8 cellular contexts compared by ENCODE assay signal in genomic region chr10:58514102-58514472, GRCh38. TPM values are rescaled to one million over a fixed set of nuclear protein-coding genes. Genes with fewer than 3 reads are reported as not detected.
A peak's percentile ranks its signal among the peaks of the same experiment; 100 is the strongest.
DNase-seq lines count a peak whose midpoint lies in the region; ATAC-seq and TF ChIP-seq lines count a peak whose summit lies in the region.

No MANE protein-coding gene starts in this region.

- peak overlapping the region; percentile 91 for H3K4me3 ChIP-seq in fibroblast of the aortic adventitia (ENCODE audit: low read depth, low read length)
- peak overlapping the region; percentile 86 for H3K4me3 ChIP-seq in rectal smooth muscle tissue (ENCODE audit: low read length)

- CTCF ChIA-PET in Calu3 (lab: Charles Lee) (interaction anchor here (1.0 to 3.8 kb wide), 5 partner anchors 11 to 100 kb away, joined by 3 to 17 read pairs (median 3); no protein-coding TSS in a partner anchor), T-cell (lab: Charles Lee) (interaction anchor here in 1 of 2 donors (0.6 kb wide), 1 partner anchor 210 kb away, joined by 6 read pairs; no protein-coding TSS in a partner anchor)

- POLR2A ChIA-PET in T-cell (lab: Charles Lee): interaction anchor here (0.5 kb wide), 2 partner anchors 29 to 129 kb away, joined by 3 to 7 read pairs; partner anchors contain the start of gene TFAM (in 1 of the 2)

- peak overlapping the region; percentile 6 for H3K27ac ChIP-seq in rectal smooth muscle tissue (ENCODE audit: low read depth, low read length)
- no peak overlapping the region for H3K27ac ChIP-seq in foreskin keratinocyte

- TSS peak; percentile 37 for BruUV-seq in Calu3 (replicated peaks; lab: Mats Ljungman, UMichigan)

- H3K27ac Mint-ChIP-seq in Calu3 (ENCODE audit: unreplicated experiment) (peak overlapping the region; percentile 76), T-cell (no peak overlapping the region)

- H3K9ac ChIP-seq in rectal smooth muscle tissue (ENCODE audit: low read length): no peak overlapping the region

- DNase-seq in Calu3 (no peak), T-cell (no peak), fibroblast of the aortic adventitia (ENCODE audit: low read depth) (no peak), NCI-H1092 (lab: John Stamatoyannopoulos, UW) (no peak), MV-4-11 (lab: John Stamatoyannopoulos, UW) (no peak), foreskin keratinocyte (no peak)
- no peak for DNase-seq in activated effector memory CD4-positive, alpha-beta T cell treated with anti-CD3 and anti-CD28 coated beads, Interleukin-2, amount 50 U/mL, for 16 hours

- H3K4me1 Mint-ChIP-seq in Calu3 (ENCODE audit: low read depth, unreplicated experiment) (peaks cover 39% of the 10 kb centered on the region), T-cell (peaks cover 12 to 17% (median 13%) of the 10 kb centered on the region in 3 donors)

- no peaks in the 10 kb centered on the region for H3K9me3 Mint-ChIP-seq in Calu3 (ENCODE audit: low read depth, unreplicated experiment)
- H3K9me3 Mint-ChIP-seq in T-cell: no peaks in the 10 kb centered on the region

- H3K36me3 ChIP-seq in rectal smooth muscle tissue (ENCODE audit: control insufficient read depth, insufficient read depth, low read length): no peaks in the 10 kb centered on the region

- intact Hi-C loops in Calu3 (cut with micrococcal nuclease; ENCODE audit: unreplicated experiment): loop anchor here (10.0 kb wide), 2 partner anchors 209 to 661 kb away; partner anchors contain the start of gene PHYHIPL

- ATAC-seq in T-cell (replicated peaks in 1 of 4) (no peak), foreskin keratinocyte (no peak)

- H3K36me3 Mint-ChIP-seq in Calu3 (ENCODE audit: insufficient read depth, unreplicated experiment) (peaks cover 59% of the 10 kb centered on the region), T-cell (no peaks in the 10 kb centered on the region)

- TF ChIP-seq CTCF in Calu3 (IDR thresholded peaks at IDR 0.05; ENCODE audit: unreplicated experiment) (no peak), fibroblast of the aortic adventitia (IDR thresholded peaks at IDR 0.05; ENCODE audit: insufficient read depth, low read length) (no peak), foreskin keratinocyte (conservative IDR thresholded peaks at IDR 0.05) (no peak)

- H3K4me3 Mint-ChIP-seq in Calu3 (ENCODE audit: low read depth, unreplicated experiment): peak overlapping the region; percentile 77
- peak overlapping the region; percentile 59 to 76 (median 69) for H3K4me3 Mint-ChIP-seq in T-cell

- no peaks in the 10 kb centered on the region for H3K27me3 ChIP-seq in rectal smooth muscle tissue (ENCODE audit: control insufficient read depth, insufficient read depth, low read length)
- H3K27me3 ChIP-seq in foreskin keratinocyte: peaks cover 81% of the 10 kb centered on the region

- H3K4me1 ChIP-seq in rectal smooth muscle tissue (ENCODE audit: control insufficient read depth, insufficient read depth, low read length): no peaks in the 10 kb centered on the region
- no peaks in the 10 kb centered on the region for H3K4me1 ChIP-seq in foreskin keratinocyte

- H3K27me3 Mint-ChIP-seq in Calu3 (ENCODE audit: unreplicated experiment) (no peaks in the 10 kb centered on the region), T-cell (peaks cover 34 to 42% of the 10 kb centered on the region in 2 donors)

RNA-seq across cellular contexts. Expression of gene BICC1, which starts 1.4 kb away (rescaled TPM):
- total RNA-seq in Calu3 (2022) (58.0 and 70.2 TPM in 2 replicates), T-cell (under 1 TPM in 3 of 5 donors, not detected in 2; 0.06 to 0.09 (median 0.07) TPM), fibroblast of the aortic adventitia (ENCODE audit: low replicate concordance) (123 and 177 TPM in 2 replicates), foreskin keratinocyte (1.2 and 2.0 TPM in 2 replicates)
- 0.29 and 0.54 TPM in 2 replicates for polyA plus RNA-seq in foreskin keratinocyte

Comparison
In these comparisons a context has a peak if more than half of its experiments do, and no peak if none do; other contexts are left out.
1. RNA of gene BICC1, which starts 1.4 kb away (total RNA-seq): 123 to 177 TPM in fibroblast of the aortic adventitia and 58.0 to 70.2 TPM in Calu3; 1.2 to 2.0 TPM in foreskin keratinocyte and 0.06 to 0.09 TPM in T-cell; every median in the first group is over 10 times any median in the second.